In the genomic region with DNA sequence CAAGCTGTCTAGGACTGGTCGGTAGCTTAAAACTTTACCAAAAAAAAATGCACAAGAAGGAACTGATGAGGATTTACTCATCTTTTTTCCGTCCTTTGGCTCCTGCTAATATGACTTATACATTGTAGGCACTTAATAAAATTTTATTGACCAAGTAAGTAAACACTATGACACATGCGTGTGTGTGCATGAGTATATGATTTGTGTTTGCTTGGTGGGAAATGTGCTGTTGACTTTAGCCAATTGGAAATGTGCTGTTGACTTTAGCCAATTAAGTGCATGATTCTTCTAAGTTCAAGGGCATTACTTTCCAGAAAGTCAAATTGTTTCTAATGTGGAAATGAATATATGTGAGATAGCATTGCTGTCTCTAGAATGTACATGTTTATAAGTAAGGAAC, we compare ENCODE assay signal across 1 cellular context.
TF ChIP-seq lines count a peak whose summit lies in the region.

No MANE protein-coding gene starts in this region.

TF ChIP-seq in HepG2, 621 proteins besides CTCF, POLR2A, EP300 and RAD21 (continued from another document and continues in another):
- TF ChIP-seq, protein P1, sequence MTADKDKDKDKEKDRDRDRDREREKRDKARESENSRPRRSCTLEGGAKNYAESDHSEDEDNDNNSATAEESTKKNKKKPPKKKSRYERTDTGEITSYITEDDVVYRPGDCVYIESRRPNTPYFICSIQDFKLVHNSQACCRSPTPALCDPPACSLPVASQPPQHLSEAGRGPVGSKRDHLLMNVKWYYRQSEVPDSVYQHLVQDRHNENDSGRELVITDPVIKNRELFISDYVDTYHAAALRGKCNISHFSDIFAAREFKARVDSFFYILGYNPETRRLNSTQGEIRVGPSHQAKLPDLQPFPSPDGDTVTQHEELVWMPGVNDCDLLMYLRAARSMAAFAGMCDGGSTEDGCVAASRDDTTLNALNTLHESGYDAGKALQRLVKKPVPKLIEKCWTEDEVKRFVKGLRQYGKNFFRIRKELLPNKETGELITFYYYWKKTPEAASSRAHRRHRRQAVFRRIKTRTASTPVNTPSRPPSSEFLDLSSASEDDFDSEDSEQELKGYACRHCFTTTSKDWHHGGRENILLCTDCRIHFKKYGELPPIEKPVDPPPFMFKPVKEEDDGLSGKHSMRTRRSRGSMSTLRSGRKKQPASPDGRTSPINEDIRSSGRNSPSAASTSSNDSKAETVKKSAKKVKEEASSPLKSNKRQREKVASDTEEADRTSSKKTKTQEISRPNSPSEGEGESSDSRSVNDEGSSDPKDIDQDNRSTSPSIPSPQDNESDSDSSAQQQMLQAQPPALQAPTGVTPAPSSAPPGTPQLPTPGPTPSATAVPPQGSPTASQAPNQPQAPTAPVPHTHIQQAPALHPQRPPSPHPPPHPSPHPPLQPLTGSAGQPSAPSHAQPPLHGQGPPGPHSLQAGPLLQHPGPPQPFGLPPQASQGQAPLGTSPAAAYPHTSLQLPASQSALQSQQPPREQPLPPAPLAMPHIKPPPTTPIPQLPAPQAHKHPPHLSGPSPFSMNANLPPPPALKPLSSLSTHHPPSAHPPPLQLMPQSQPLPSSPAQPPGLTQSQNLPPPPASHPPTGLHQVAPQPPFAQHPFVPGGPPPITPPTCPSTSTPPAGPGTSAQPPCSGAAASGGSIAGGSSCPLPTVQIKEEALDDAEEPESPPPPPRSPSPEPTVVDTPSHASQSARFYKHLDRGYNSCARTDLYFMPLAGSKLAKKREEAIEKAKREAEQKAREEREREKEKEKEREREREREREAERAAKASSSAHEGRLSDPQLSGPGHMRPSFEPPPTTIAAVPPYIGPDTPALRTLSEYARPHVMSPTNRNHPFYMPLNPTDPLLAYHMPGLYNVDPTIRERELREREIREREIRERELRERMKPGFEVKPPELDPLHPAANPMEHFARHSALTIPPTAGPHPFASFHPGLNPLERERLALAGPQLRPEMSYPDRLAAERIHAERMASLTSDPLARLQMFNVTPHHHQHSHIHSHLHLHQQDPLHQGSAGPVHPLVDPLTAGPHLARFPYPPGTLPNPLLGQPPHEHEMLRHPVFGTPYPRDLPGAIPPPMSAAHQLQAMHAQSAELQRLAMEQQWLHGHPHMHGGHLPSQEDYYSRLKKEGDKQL (CRISPR knock-in tag; IDR thresholded peaks at IDR 0.05; ENCODE audit: low read depth): peak; percentile 96
- no peak for TF ChIP-seq ZNF136 (CRISPR knock-in tag; IDR thresholded peaks at IDR 0.05; ENCODE audit: low read depth)
- TF ChIP-seq CREB1 (IDR thresholded peaks at IDR 0.05): no peak
- 0 out of 2 replicates have a peak, but pooled peaks have one; percentile 15 for TF ChIP-seq CREB1 (CRISPR knock-in tag; IDR thresholded peaks at IDR 0.05)
- no peak for TF ChIP-seq STAT5B (CRISPR knock-in tag; IDR thresholded peaks at IDR 0.05)
- TF ChIP-seq ZNF180 (CRISPR knock-in tag; IDR thresholded peaks at IDR 0.05; ENCODE audit: borderline replicate concordance, low read depth): no peak
- peak; percentile 76 for TF ChIP-seq NR2F2 (IDR thresholded peaks at IDR 0.05; ENCODE audit: borderline replicate concordance, low read depth)
- peak; percentile 89 for TF ChIP-seq SATB2 (CRISPR knock-in tag; IDR thresholded peaks at IDR 0.05)
- TF ChIP-seq ZNF598 (CRISPR knock-in tag; IDR thresholded peaks at IDR 0.05; ENCODE audit: borderline replicate concordance): no peak
- TF ChIP-seq SP5 (CRISPR knock-in tag; IDR thresholded peaks at IDR 0.05; ENCODE audit: borderline replicate concordance, low read depth): peak; percentile 44; the same call in 1 of the 2 replicates
- TF ChIP-seq SOX6 (IDR thresholded peaks at IDR 0.05): no peak
- 0 out of 2 replicates have a peak, but pooled peaks have one; percentile 12 for TF ChIP-seq SOX6 (CRISPR knock-in tag; IDR thresholded peaks at IDR 0.05)
- TF ChIP-seq, protein P2, sequence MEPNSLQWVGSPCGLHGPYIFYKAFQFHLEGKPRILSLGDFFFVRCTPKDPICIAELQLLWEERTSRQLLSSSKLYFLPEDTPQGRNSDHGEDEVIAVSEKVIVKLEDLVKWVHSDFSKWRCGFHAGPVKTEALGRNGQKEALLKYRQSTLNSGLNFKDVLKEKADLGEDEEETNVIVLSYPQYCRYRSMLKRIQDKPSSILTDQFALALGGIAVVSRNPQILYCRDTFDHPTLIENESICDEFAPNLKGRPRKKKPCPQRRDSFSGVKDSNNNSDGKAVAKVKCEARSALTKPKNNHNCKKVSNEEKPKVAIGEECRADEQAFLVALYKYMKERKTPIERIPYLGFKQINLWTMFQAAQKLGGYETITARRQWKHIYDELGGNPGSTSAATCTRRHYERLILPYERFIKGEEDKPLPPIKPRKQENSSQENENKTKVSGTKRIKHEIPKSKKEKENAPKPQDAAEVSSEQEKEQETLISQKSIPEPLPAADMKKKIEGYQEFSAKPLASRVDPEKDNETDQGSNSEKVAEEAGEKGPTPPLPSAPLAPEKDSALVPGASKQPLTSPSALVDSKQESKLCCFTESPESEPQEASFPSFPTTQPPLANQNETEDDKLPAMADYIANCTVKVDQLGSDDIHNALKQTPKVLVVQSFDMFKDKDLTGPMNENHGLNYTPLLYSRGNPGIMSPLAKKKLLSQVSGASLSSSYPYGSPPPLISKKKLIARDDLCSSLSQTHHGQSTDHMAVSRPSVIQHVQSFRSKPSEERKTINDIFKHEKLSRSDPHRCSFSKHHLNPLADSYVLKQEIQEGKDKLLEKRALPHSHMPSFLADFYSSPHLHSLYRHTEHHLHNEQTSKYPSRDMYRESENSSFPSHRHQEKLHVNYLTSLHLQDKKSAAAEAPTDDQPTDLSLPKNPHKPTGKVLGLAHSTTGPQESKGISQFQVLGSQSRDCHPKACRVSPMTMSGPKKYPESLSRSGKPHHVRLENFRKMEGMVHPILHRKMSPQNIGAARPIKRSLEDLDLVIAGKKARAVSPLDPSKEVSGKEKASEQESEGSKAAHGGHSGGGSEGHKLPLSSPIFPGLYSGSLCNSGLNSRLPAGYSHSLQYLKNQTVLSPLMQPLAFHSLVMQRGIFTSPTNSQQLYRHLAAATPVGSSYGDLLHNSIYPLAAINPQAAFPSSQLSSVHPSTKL (CRISPR knock-in tag; IDR thresholded peaks at IDR 0.05): peak; percentile 51; the same call in 1 of the 2 replicates
- TF ChIP-seq ZNF773 (CRISPR knock-in tag; IDR thresholded peaks at IDR 0.05; ENCODE audit: borderline replicate concordance): no peak
- TF ChIP-seq NFATC3 (CRISPR knock-in tag; IDR thresholded peaks at IDR 0.05): no peak
- no peak for TF ChIP-seq ZNF20 (CRISPR knock-in tag; IDR thresholded peaks at IDR 0.05)
- TF ChIP-seq, protein P3, sequence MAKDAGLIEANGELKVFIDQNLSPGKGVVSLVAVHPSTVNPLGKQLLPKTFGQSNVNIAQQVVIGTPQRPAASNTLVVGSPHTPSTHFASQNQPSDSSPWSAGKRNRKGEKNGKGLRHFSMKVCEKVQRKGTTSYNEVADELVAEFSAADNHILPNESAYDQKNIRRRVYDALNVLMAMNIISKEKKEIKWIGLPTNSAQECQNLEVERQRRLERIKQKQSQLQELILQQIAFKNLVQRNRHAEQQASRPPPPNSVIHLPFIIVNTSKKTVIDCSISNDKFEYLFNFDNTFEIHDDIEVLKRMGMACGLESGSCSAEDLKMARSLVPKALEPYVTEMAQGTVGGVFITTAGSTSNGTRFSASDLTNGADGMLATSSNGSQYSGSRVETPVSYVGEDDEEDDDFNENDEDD (CRISPR knock-in tag; IDR thresholded peaks at IDR 0.05; ENCODE audit: borderline replicate concordance): no peak
- no peak for TF ChIP-seq HOXA3 (CRISPR knock-in tag; IDR thresholded peaks at IDR 0.05)
- TF ChIP-seq ONECUT2 (CRISPR knock-in tag; IDR thresholded peaks at IDR 0.05): 0 out of 2 replicates have a peak, but pooled peaks have one; percentile 25
- TF ChIP-seq ZNF605 (CRISPR knock-in tag; IDR thresholded peaks at IDR 0.05): no peak
- TF ChIP-seq, protein P4, sequence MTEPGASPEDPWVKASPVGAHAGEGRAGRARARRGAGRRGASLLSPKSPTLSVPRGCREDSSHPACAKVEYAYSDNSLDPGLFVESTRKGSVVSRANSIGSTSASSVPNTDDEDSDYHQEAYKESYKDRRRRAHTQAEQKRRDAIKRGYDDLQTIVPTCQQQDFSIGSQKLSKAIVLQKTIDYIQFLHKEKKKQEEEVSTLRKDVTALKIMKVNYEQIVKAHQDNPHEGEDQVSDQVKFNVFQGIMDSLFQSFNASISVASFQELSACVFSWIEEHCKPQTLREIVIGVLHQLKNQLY (CRISPR knock-in tag; IDR thresholded peaks at IDR 0.05): peak; percentile 23; the same call in 1 of the 2 replicates
- TF ChIP-seq, protein P5, sequence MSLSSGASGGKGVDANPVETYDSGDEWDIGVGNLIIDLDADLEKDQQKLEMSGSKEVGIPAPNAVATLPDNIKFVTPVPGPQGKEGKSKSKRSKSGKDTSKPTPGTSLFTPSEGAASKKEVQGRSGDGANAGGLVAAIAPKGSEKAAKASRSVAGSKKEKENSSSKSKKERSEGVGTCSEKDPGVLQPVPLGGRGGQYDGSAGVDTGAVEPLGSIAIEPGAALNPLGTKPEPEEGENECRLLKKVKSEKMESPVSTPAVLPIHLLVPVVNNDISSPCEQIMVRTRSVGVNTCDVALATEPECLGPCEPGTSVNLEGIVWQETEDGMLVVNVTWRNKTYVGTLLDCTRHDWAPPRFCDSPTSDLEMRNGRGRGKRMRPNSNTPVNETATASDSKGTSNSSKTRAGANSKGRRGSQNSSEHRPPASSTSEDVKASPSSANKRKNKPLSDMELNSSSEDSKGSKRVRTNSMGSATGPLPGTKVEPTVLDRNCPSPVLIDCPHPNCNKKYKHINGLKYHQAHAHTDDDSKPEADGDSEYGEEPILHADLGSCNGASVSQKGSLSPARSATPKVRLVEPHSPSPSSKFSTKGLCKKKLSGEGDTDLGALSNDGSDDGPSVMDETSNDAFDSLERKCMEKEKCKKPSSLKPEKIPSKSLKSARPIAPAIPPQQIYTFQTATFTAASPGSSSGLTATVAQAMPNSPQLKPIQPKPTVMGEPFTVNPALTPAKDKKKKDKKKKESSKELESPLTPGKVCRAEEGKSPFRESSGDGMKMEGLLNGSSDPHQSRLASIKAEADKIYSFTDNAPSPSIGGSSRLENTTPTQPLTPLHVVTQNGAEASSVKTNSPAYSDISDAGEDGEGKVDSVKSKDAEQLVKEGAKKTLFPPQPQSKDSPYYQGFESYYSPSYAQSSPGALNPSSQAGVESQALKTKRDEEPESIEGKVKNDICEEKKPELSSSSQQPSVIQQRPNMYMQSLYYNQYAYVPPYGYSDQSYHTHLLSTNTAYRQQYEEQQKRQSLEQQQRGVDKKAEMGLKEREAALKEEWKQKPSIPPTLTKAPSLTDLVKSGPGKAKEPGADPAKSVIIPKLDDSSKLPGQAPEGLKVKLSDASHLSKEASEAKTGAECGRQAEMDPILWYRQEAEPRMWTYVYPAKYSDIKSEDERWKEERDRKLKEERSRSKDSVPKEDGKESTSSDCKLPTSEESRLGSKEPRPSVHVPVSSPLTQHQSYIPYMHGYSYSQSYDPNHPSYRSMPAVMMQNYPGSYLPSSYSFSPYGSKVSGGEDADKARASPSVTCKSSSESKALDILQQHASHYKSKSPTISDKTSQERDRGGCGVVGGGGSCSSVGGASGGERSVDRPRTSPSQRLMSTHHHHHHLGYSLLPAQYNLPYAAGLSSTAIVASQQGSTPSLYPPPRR (CRISPR knock-in tag; IDR thresholded peaks at IDR 0.05; ENCODE audit: borderline replicate concordance): peak; percentile 95
- 0 out of 2 replicates have a peak, but pooled peaks have one; percentile 36 for TF ChIP-seq ISL2 (CRISPR knock-in tag; IDR thresholded peaks at IDR 0.05)
- peak; percentile 85 for TF ChIP-seq BCL6 (CRISPR knock-in tag; IDR thresholded peaks at IDR 0.05)
- peak; percentile 84 for TF ChIP-seq HMG20B (CRISPR knock-in tag; conservative IDR thresholded peaks at IDR 0.05)
- TF ChIP-seq, protein P6, sequence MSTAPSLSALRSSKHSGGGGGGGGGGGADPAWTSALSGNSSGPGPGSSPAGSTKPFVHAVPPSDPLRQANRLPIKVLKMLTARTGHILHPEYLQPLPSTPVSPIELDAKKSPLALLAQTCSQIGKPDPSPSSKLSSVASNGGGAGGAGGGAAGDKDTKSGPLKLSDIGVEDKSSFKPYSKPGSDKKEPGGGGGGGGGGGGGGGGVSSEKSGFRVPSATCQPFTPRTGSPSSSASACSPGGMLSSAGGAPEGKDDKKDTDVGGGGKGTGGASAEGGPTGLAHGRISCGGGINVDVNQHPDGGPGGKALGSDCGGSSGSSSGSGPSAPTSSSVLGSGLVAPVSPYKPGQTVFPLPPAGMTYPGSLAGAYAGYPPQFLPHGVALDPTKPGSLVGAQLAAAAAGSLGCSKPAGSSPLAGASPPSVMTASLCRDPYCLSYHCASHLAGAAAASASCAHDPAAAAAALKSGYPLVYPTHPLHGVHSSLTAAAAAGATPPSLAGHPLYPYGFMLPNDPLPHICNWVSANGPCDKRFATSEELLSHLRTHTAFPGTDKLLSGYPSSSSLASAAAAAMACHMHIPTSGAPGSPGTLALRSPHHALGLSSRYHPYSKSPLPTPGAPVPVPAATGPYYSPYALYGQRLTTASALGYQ (CRISPR knock-in tag; IDR thresholded peaks at IDR 0.05): peak; percentile 78
- TF ChIP-seq, protein P7, sequence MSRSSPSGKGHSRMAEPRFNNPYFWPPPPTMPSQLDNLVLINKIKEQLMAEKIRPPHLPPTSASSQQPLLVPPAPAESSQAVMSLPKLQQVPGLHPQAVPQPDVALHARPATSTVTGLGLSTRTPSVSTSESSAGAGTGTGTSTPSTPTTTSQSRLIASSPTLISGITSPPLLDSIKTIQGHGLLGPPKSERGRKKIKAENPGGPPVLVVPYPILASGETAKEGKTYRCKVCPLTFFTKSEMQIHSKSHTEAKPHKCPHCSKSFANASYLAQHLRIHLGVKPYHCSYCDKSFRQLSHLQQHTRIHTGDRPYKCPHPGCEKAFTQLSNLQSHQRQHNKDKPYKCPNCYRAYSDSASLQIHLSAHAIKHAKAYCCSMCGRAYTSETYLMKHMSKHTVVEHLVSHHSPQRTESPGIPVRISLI (CRISPR knock-in tag; IDR thresholded peaks at IDR 0.05; ENCODE audit: borderline replicate concordance): no peak
- TF ChIP-seq, protein P8, sequence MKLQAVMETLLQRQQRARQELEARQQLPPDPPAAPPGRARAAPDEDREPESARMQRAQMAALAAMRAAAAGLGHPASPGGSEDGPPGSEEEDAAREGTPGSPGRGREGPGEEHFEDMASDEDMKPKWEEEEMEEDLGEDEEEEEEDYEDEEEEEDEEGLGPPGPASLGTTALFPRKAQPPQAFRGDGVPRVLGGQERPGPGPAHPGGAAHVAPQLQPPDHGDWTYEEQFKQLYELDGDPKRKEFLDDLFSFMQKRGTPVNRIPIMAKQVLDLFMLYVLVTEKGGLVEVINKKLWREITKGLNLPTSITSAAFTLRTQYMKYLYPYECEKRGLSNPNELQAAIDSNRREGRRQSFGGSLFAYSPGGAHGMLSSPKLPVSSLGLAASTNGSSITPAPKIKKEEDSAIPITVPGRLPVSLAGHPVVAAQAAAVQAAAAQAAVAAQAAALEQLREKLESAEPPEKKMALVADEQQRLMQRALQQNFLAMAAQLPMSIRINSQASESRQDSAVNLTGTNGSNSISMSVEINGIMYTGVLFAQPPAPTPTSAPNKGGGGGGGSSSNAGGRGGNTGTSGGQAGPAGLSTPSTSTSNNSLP (IDR thresholded peaks at IDR 0.05; ENCODE audit: low read depth, low read length): peak; percentile 88
- TF ChIP-seq, protein P9, sequence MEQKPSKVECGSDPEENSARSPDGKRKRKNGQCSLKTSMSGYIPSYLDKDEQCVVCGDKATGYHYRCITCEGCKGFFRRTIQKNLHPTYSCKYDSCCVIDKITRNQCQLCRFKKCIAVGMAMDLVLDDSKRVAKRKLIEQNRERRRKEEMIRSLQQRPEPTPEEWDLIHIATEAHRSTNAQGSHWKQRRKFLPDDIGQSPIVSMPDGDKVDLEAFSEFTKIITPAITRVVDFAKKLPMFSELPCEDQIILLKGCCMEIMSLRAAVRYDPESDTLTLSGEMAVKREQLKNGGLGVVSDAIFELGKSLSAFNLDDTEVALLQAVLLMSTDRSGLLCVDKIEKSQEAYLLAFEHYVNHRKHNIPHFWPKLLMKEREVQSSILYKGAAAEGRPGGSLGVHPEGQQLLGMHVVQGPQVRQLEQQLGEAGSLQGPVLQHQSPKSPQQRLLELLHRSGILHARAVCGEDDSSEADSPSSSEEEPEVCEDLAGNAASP (CRISPR knock-in tag; IDR thresholded peaks at IDR 0.05; ENCODE audit: borderline replicate concordance): no peak
- no peak for TF ChIP-seq HOXD1 (CRISPR knock-in tag; IDR thresholded peaks at IDR 0.05)
- no peak for TF ChIP-seq DNMT1 (CRISPR knock-in tag; IDR thresholded peaks at IDR 0.05)
